In genomic region chr10:125895130-125896087, GRCh38 we compare ENCODE assay signal across 8 cellular contexts. TPM values are rescaled to one million over a fixed set of nuclear protein-coding genes. Genes with fewer than 3 reads are reported as not detected.
DNase-seq lines count a peak whose midpoint lies in the region; ATAC-seq and TF ChIP-seq lines count a peak whose summit lies in the region.
"Not testable (repeated sequence)": the region's sequence is repeated elsewhere in the genome, so short reads cannot be mapped to it uniquely, and the experiment has no call there.

No MANE protein-coding gene starts in this region.

- not testable (repeated sequence) for H3K18ac ChIP-seq in IMR-90 (ENCODE audit: low read depth, low read length)

- not testable (repeated sequence) for BruUV-seq in IMR-90 (replicated peaks; lab: Mats Ljungman, UMichigan)

- peak overlapping the region; percentile 25 for H4K5ac ChIP-seq in IMR-90 (ENCODE audit: low read depth, low read length)

- H4K91ac ChIP-seq in IMR-90 (ENCODE audit: insufficient read depth, low read depth, low read length) = peak overlapping the region; percentile 58; the same call in 1 of the 2 replicates

- H2AFZ ChIP-seq in GM23338 = not testable (repeated sequence)
- H2AFZ ChIP-seq in IMR-90 (replicated peaks; ENCODE audit: low read length, poor library complexity) (peak overlapping the region; percentile 92), neural progenitor cell (replicated peaks) (peak overlapping the region; percentile 35)

- TF ChIP-seq CTCF in GM23338 (conservative IDR thresholded peaks at IDR 0.05; ENCODE audit: low read depth in 2 of 2); IMR-90 (conservative IDR thresholded peaks at IDR 0.05; ENCODE audit: low read depth, low read length); adrenal gland (IDR thresholded peaks at IDR 0.05); neural progenitor cell (IDR thresholded peaks at IDR 0.05): not testable (repeated sequence)

- H3K9me3 ChIP-seq in IMR-90 (ENCODE audit: control insufficient read depth, insufficient read depth, low read length); adrenal gland (replicated peaks in 1 of 3); neural progenitor cell (ENCODE audit: low read depth): not testable (repeated sequence)

- POLR2A ChIA-PET in IMR-90 (lab: Charles Lee; ENCODE audit: unreplicated experiment) = not testable (repeated sequence)

- not testable (repeated sequence) for H3K9me1 ChIP-seq in IMR-90 (ENCODE audit: insufficient read depth, low read length)

- H3K27ac ChIP-seq in GM23338 (ENCODE audit: low read depth); neural progenitor cell: not testable (repeated sequence)
- H3K27ac ChIP-seq in IMR-90 (ENCODE audit: insufficient read depth, low read length) (peak overlapping the region; percentile 86), adrenal gland (peak overlapping the region; percentile 1 to 96 (median 89))

- not testable (repeated sequence) for H2BK20ac ChIP-seq in IMR-90 (ENCODE audit: low read depth, low read length)

- H3K23ac ChIP-seq in IMR-90 (ENCODE audit: low read depth, low read length) = not testable (repeated sequence)

- 20% methylated on average over 38 of the region's 50 CpGs; no CpG with 5 or more reads in 1 of the 2 experiments for WGBS in IMR-90 (ENCODE audit: extremely low coverage in 2 of 2, insufficient read length in 1 of 2), 2 experiments
- WGBS in adrenal gland, 4 donors = 25 to 29% (median 28%) methylated on average over 25 to 50 of the region's 50 CpGs

- H3K9ac ChIP-seq in IMR-90 (ENCODE audit: low read depth, low read length) = peak overlapping the region; percentile 62
- H3K9ac ChIP-seq in neural progenitor cell = peak overlapping the region; percentile 19

- intact Hi-C loops in IMR-90 (cut with micrococcal nuclease); adrenal gland (cut with DNase I); Right ventricle myocardium inferior (cut with DNase I): not testable (repeated sequence)

- not testable (repeated sequence) for H4K20me1 ChIP-seq in GM23338 (replicated peaks; ENCODE audit: insufficient read depth); IMR-90 (ENCODE audit: insufficient read depth, low read length); neural progenitor cell (ENCODE audit: low read depth)

- H3K4me1 Mint-ChIP-seq in GM23338 (peaks cover 22% of the 10 kb centered on the region), neural progenitor cell (peaks cover 19% of the 10 kb centered on the region)
- H3K4me1 Mint-ChIP-seq in stimulated activated naive CD8-positive, alpha-beta T cell treated with anti-CD3 and anti-CD28 coated beads, Interleukin-15, Interleukin-2, amounts not matched to agents 100 ng/mL and 50 ng/mL, for 24 hours (ENCODE audit: low read depth) = peaks cover 21% of the 10 kb centered on the region

- not testable (repeated sequence) for H2BK120ac ChIP-seq in IMR-90 (ENCODE audit: low read depth, low read length)

- H2BK15ac ChIP-seq in IMR-90 (ENCODE audit: low read depth, low read length) = not testable (repeated sequence)

- H2AK5ac ChIP-seq in IMR-90 (ENCODE audit: low read depth, low read length) = not testable (repeated sequence)

- H3K14ac ChIP-seq in IMR-90 (replicated peaks; ENCODE audit: low read depth, low read length) = 0 out of 2 replicates have a peak overlapping the region, but pooled peaks have one; percentile 58

- H2BK5ac ChIP-seq in IMR-90 (ENCODE audit: low read depth, low read length, poor library complexity, severe bottlenecking) = peak overlapping the region; percentile 70

- H3K4me1 ChIP-seq in GM23338 (ENCODE audit: insufficient read depth) = peaks cover 33% of the 10 kb centered on the region
- H3K4me1 ChIP-seq in IMR-90 (ENCODE audit: control insufficient read depth, insufficient read depth, low read length) = not testable (repeated sequence)
- peaks cover 0 to 14% of the 10 kb centered on the region in 2 donors for H3K4me1 ChIP-seq in adrenal gland (replicated peaks in 1 of 2)
- H3K4me1 ChIP-seq in neural progenitor cell = peaks cover 17% of the 10 kb centered on the region

- H3K4me3 ChIP-seq in GM23338 (peak overlapping the region; percentile 88), IMR-90 (ENCODE audit: insufficient read depth, low read depth, low read length) (peak overlapping the region; percentile 54), adrenal gland (peak overlapping the region; percentile 5 to 84 (median 70)), neural progenitor cell (peak overlapping the region; percentile 92)

- H3K4me3 Mint-ChIP-seq in GM23338 (peak overlapping the region; percentile 86), neural progenitor cell (peak overlapping the region; percentile 95)
- peak overlapping the region; percentile 90 for H3K4me3 Mint-ChIP-seq in stimulated activated naive CD8-positive, alpha-beta T cell treated with anti-CD3 and anti-CD28 coated beads, Interleukin-15, Interleukin-2, amounts not matched to agents 100 ng/mL and 50 ng/mL, for 24 hours

- peaks cover 15% of the 10 kb centered on the region for H3K27me3 Mint-ChIP-seq in GM23338 (ENCODE audit: insufficient read depth, low read depth, poor library complexity)
- H3K27me3 Mint-ChIP-seq in neural progenitor cell (ENCODE audit: insufficient read depth, low read depth); stimulated activated naive CD8-positive, alpha-beta T cell treated with anti-CD3 and anti-CD28 coated beads, Interleukin-15, Interleukin-2, amounts not matched to agents 100 ng/mL and 50 ng/mL, for 24 hours: not testable (repeated sequence)

- in situ Hi-C loops in IMR-90 (cut with MboI; ENCODE audit: low sequenced_read_pairs) = not testable (repeated sequence)

- H2AK9ac ChIP-seq in IMR-90 (replicated peaks; ENCODE audit: low read depth, low read length, poor library complexity) = peak overlapping the region; percentile 65

- not testable (repeated sequence) for TF ChIP-seq RAD21 in IMR-90 (IDR thresholded peaks at IDR 0.05; ENCODE audit: low read length)

- dilution Hi-C loops in IMR-90 (cut with HindIII; ENCODE audit: low sequenced_read_pairs, unreplicated experiment) = not testable (repeated sequence)

- not testable (repeated sequence) for H3K36me3 ChIP-seq in GM23338 (ENCODE audit: insufficient read depth); IMR-90 (ENCODE audit: control insufficient read depth, insufficient read depth, low read length); adrenal gland (replicated peaks in 1 of 2); neural progenitor cell

- TF ChIP-seq POLR2A in IMR-90 (IDR thresholded peaks at IDR 0.05; ENCODE audit: low read depth, low read length) (peak; percentile 63; the same call in 1 of the 2 replicates), adrenal gland (IDR thresholded peaks at IDR 0.05) (peak in 1 of 2 donors; percentile 48)

- not testable (repeated sequence) for H3K36me3 Mint-ChIP-seq in GM23338 (ENCODE audit: low read depth); neural progenitor cell; stimulated activated naive CD8-positive, alpha-beta T cell treated with anti-CD3 and anti-CD28 coated beads, Interleukin-15, Interleukin-2, amounts not matched to agents 100 ng/mL and 50 ng/mL, for 24 hours (ENCODE audit: low read depth)

- peak; percentile 75 for ATAC-seq in GM23338
- ATAC-seq in IMR-90 (ENCODE audit: low read depth) = peak; percentile 76
- peak; percentile 79 for ATAC-seq in Right ventricle myocardium inferior

- peaks cover 35% of the 10 kb centered on the region for H3K27me3 ChIP-seq in GM23338 (ENCODE audit: insufficient read depth)
- H3K27me3 ChIP-seq in IMR-90 (ENCODE audit: control insufficient read depth, insufficient read depth, low read length); adrenal gland; neural progenitor cell: not testable (repeated sequence)

- H3K79me1 ChIP-seq in IMR-90 (ENCODE audit: low read depth in 1 of 2, low read length in 2 of 2) = not testable (repeated sequence)

- peak overlapping the region; percentile 80 for H3K4me2 ChIP-seq in GM23338
- H3K4me2 ChIP-seq in IMR-90 (ENCODE audit: low read depth, low read length) = peak overlapping the region; percentile 93
- H3K4me2 ChIP-seq in neural progenitor cell = peak overlapping the region; percentile 85

- H3F3A ChIP-seq in GM23338 (replicated peaks; ENCODE audit: low read depth) = not testable (repeated sequence)
- H3F3A ChIP-seq in neural progenitor cell (ENCODE audit: low read depth) = peaks cover 24% of the 10 kb centered on the region

- H3K27ac Mint-ChIP-seq in GM23338 (peak overlapping the region; percentile 57), neural progenitor cell (peak overlapping the region; percentile 92)
- peak overlapping the region; percentile 95 for H3K27ac Mint-ChIP-seq in stimulated activated naive CD8-positive, alpha-beta T cell treated with anti-CD3 and anti-CD28 coated beads, Interleukin-15, Interleukin-2, amounts not matched to agents 100 ng/mL and 50 ng/mL, for 24 hours

- peak; percentile 68 for DNase-seq in EL
- peak; percentile 80 for DNase-seq in GM23338 (ENCODE audit: low spot score)
- DNase-seq in IMR-90 = peak; percentile 65
- peak; percentile 12 to 52 (median 16) for DNase-seq in T-helper 2 cell
- peak; percentile 68 to 82 (median 73) for DNase-seq in adrenal gland
- DNase-seq in Right ventricle myocardium inferior (ENCODE audit: missing footprints) = peak; percentile 82
- peak; percentile 81 for DNase-seq in neural progenitor cell (ENCODE audit: low spot score)

- not testable (repeated sequence) for H3K9me2 ChIP-seq in GM23338 (ENCODE audit: insufficient read depth)

- peak overlapping the region in 1 of 2 experiments; percentile 54; a peak in 3 of 4 replicates for H4K8ac ChIP-seq in IMR-90 (ENCODE audit: low read depth in 2 of 2, low read length in 2 of 2)

- not testable (repeated sequence) for H3K79me2 ChIP-seq in GM23338 (replicated peaks; ENCODE audit: insufficient read depth)
- peaks cover 37% of the 10 kb centered on the region for H3K79me2 ChIP-seq in neural progenitor cell (ENCODE audit: low read depth)

- peak overlapping the region; percentile 83 for H3K56ac ChIP-seq in IMR-90 (ENCODE audit: extremely low read depth, insufficient read depth, low read length)

- CTCF ChIA-PET in IMR-90 (lab: Yijun Ruan, JAX) = not testable (repeated sequence)

- peak overlapping the region; percentile 54; the same call in 1 of the 2 replicates for H3K4ac ChIP-seq in IMR-90 (ENCODE audit: low read depth, low read length)

- H3K9me3 Mint-ChIP-seq in GM23338 = peaks cover 11% of the 10 kb centered on the region
- H3K9me3 Mint-ChIP-seq in neural progenitor cell; stimulated activated naive CD8-positive, alpha-beta T cell treated with anti-CD3 and anti-CD28 coated beads, Interleukin-15, Interleukin-2, amounts not matched to agents 100 ng/mL and 50 ng/mL, for 24 hours: not testable (repeated sequence)

RNA-seq across cellular contexts. Expression of gene FANK1, which starts 1.0 kb away (rescaled TPM):
- 0.69 TPM in 1 of 2 replicates, not detected in the other for total RNA-seq in GM23338 (2014; rRNA removed; shearing (Covaris generic))
- 0.37 and 0.56 TPM in 2 replicates for polyA plus RNA-seq in GM23338 (2016; fragmentation: Nextera tagmentation; extraction: Ambion mirVana)
- total RNA-seq in IMR-90 (2012; rRNA removed) = 0.90 and 1.9 TPM in 2 replicates
- polyA plus RNA-seq in IMR-90 (2012; rRNA removed) = 2.0 and 2.2 TPM in 2 replicates
- polyA plus RNA-seq in IMR-90 (2012; cell fraction: cytosol; rRNA removed) = 0.56 and 0.67 TPM in 2 replicates
- 1.0 and 7.5 TPM in 2 replicates for polyA plus RNA-seq in IMR-90 (2012; cell fraction: nucleus; rRNA removed; ENCODE audit: low replicate concordance)
- total RNA-seq in adrenal gland = 10 to 100 TPM in 1 of 8 donors, 1 to 10 TPM in 7; 1.7 to 18.9 (median 3.7) TPM
- 10 to 100 TPM in 2 of 3 donors, 1 to 10 TPM in 1; 3.7 to 19.1 (median 17.9) TPM for polyA plus RNA-seq in adrenal gland
- 0.51 TPM for total RNA-seq in Right ventricle myocardium inferior
- 5.5 and 12.5 TPM in 2 replicates for total RNA-seq in neural progenitor cell (ENCODE audit: low replicate concordance)

RNA-seq across cellular contexts. Expression of gene DHX32, which starts 14.3 kb away (rescaled TPM):
- 21.3 and 21.6 TPM in 2 replicates for total RNA-seq in GM23338 (2014; rRNA removed; shearing (Covaris generic))
- polyA plus RNA-seq in GM23338 (2016; fragmentation: Nextera tagmentation; extraction: Ambion mirVana) (7.2 and 9.5 TPM in 2 replicates), IMR-90 (2012; rRNA removed) (11.5 and 15.6 TPM in 2 replicates), adrenal gland (10 to 100 TPM; 24.5 to 40.1 (median 28.1) TPM)
- total RNA-seq in IMR-90 (2012; rRNA removed) (27.8 and 35.0 TPM in 2 replicates), adrenal gland (10 to 100 TPM; 22.0 to 48.4 (median 40.8) TPM), Right ventricle myocardium inferior (42.3 TPM), neural progenitor cell (ENCODE audit: low replicate concordance) (53.4 and 59.4 TPM in 2 replicates)
- polyA plus RNA-seq in IMR-90 (2012; cell fraction: cytosol; rRNA removed) = 4.6 and 5.6 TPM in 2 replicates
- polyA plus RNA-seq in IMR-90 (2012; cell fraction: nucleus; rRNA removed; ENCODE audit: low replicate concordance) = 4.2 and 27.9 TPM in 2 replicates

Comparison
In these comparisons a context has a peak if more than half of its experiments do, and no peak if none do; other contexts are left out.
1. DNase-seq: peak in every context shown above with its lines; median percentile 82 in Right ventricle myocardium inferior; 81 in neural progenitor cell; 80 in GM23338; 73 in adrenal gland; 68 in EL; 65 in IMR-90; 16 in T-helper 2 cell.